Comparison of ENCODE assay signal across 20 cellular contexts in genomic region chr12:39490500-39491276, GRCh38. TPM values are rescaled to one million over a fixed set of nuclear protein-coding genes. Genes with fewer than 3 reads are reported as not detected.
A peak's percentile ranks its signal among the peaks of the same experiment; 100 is the strongest.
DNase-seq lines count a peak whose midpoint lies in the region; ATAC-seq, FAIRE-seq and TF ChIP-seq lines count a peak whose summit lies in the region.
"Had no signal": no experiment of that assay in that cellular context is flagged by ENCODE, and none has a peak within 500 bp of the region (broad histone marks: within the 10 kb centered on the region; RNA-seq: fewer than 3 reads in every experiment).

No MANE protein-coding gene starts in this region.

- no peaks in the 10 kb centered on the region for H3K36me3 ChIP-seq in bronchial epithelial cell (ENCODE audit: control insufficient read depth, insufficient read depth, low read length)
- H3K36me3 ChIP-seq: ascending aorta, BE2C, HAP-1 had no signal

- ATAC-seq in HG03460 (IDR thresholded peaks at IDR 0.05; ENCODE audit: unreplicated experiment), result no peak
- no peak for ATAC-seq in GM18861 (IDR thresholded peaks at IDR 0.05; ENCODE audit: unreplicated experiment)
- ATAC-seq in GM19455 (IDR thresholded peaks at IDR 0.05; ENCODE audit: unreplicated experiment), result no peak
- ATAC-seq: stimulated activated effector memory CD8-positive, alpha-beta T cell treated with anti-CD3 and anti-CD28 coated beads, Interleukin-12 subunit alpha, Interleukin-12 subunit beta, amount 100 ng/mL, for 72 hours had no signal

- peak; percentile 12 for DNase-seq in AG08396 (ENCODE audit: low spot score)
- DNase-seq in HuH-7 (ENCODE audit: low spot score), result peak; percentile 5
- peak; percentile 99 for DNase-seq in bronchial epithelial cell (ENCODE audit: low read depth)
- DNase-seq in kidney glomerular epithelial cell (lab: John Stamatoyannopoulos, UW), result peak; percentile 42
- no peak for DNase-seq in nephron progenitor cell
- DNase-seq: activated CD4-positive, alpha-beta T cell treated with anti-CD3 and anti-CD28 coated beads, Interleukin-2, amount 10 ng/mL, durations not matched to agents 7 days and 5 days; BE2C; midbrain; NCI-H1048; NCI-H345; stimulated activated CD4-positive, alpha-beta T cell treated with anti-CD3 and anti-CD28 coated beads, Interleukin-2, amount 100 ng/mL, for 48 hours; T-helper 2 cell had no signal

- H3K4me3 Mint-ChIP-seq in nephron progenitor cell, result no peak overlapping the region
- H3K4me3 Mint-ChIP-seq: activated CD4-positive, alpha-beta T cell treated with anti-CD3 and anti-CD28 coated beads, Interleukin-2, amount 10 ng/mL, durations not matched to agents 7 days and 5 days; stimulated activated effector memory CD8-positive, alpha-beta T cell treated with anti-CD3 and anti-CD28 coated beads, Interleukin-12 subunit alpha, Interleukin-12 subunit beta, amount 100 ng/mL, for 72 hours had no signal

- no peak for FAIRE-seq in bronchial epithelial cell (lab: Jason Lieb, UNC)
- FAIRE-seq: HTR-8/SVneo had no signal

- H3K27me3 ChIP-seq in bronchial epithelial cell (ENCODE audit: control insufficient read depth, insufficient read depth, low read length), result no peaks in the 10 kb centered on the region
- H3K27me3 ChIP-seq: ascending aorta, BE2C had no signal

- no peaks in the 10 kb centered on the region for H3K4me1 Mint-ChIP-seq in nephron progenitor cell
- H3K4me1 Mint-ChIP-seq: activated CD4-positive, alpha-beta T cell treated with anti-CD3 and anti-CD28 coated beads, Interleukin-2, amount 10 ng/mL, durations not matched to agents 7 days and 5 days; stimulated activated effector memory CD8-positive, alpha-beta T cell treated with anti-CD3 and anti-CD28 coated beads, Interleukin-12 subunit alpha, Interleukin-12 subunit beta, amount 100 ng/mL, for 72 hours had no signal

- TF ChIP-seq CTCF in bronchial epithelial cell (IDR thresholded peaks at IDR 0.05; ENCODE audit: insufficient read depth, low read length, severe bottlenecking) (no peak), nephron progenitor cell (IDR thresholded peaks at IDR 0.05) (no peak)

- H3K4me3 ChIP-seq in bronchial epithelial cell (ENCODE audit: low read depth, low read length), result no peak overlapping the region
- H3K4me3 ChIP-seq: ascending aorta, HAP-1, PC-9 had no signal

- peaks cover 3% of the 10 kb centered on the region for H3K9me3 Mint-ChIP-seq in nephron progenitor cell
- H3K9me3 Mint-ChIP-seq: stimulated activated effector memory CD8-positive, alpha-beta T cell treated with anti-CD3 and anti-CD28 coated beads, Interleukin-12 subunit alpha, Interleukin-12 subunit beta, amount 100 ng/mL, for 72 hours had no signal

- H3K36me3 Mint-ChIP-seq in nephron progenitor cell (ENCODE audit: low read depth), result no peaks in the 10 kb centered on the region
- H3K36me3 Mint-ChIP-seq: stimulated activated effector memory CD8-positive, alpha-beta T cell treated with anti-CD3 and anti-CD28 coated beads, Interleukin-12 subunit alpha, Interleukin-12 subunit beta, amount 100 ng/mL, for 72 hours had no signal

- peaks cover 4% of the 10 kb centered on the region for H3K27me3 Mint-ChIP-seq in nephron progenitor cell (ENCODE audit: low read depth, poor library complexity)
- H3K27me3 Mint-ChIP-seq: activated CD4-positive, alpha-beta T cell treated with anti-CD3 and anti-CD28 coated beads, Interleukin-2, amount 10 ng/mL, durations not matched to agents 7 days and 5 days had no signal

- H3K27ac Mint-ChIP-seq in nephron progenitor cell, result no peak overlapping the region
- H3K27ac Mint-ChIP-seq: activated CD4-positive, alpha-beta T cell treated with anti-CD3 and anti-CD28 coated beads, Interleukin-2, amount 10 ng/mL, durations not matched to agents 7 days and 5 days; stimulated activated effector memory CD8-positive, alpha-beta T cell treated with anti-CD3 and anti-CD28 coated beads, Interleukin-12 subunit alpha, Interleukin-12 subunit beta, amount 100 ng/mL, for 72 hours had no signal

RNA-seq across cellular contexts. Expression of gene KIF21A, which starts 47.8 kb away (rescaled TPM):
- total RNA-seq in bronchial epithelial cell, result 37.4 and 37.6 TPM in 2 replicates
